In the genomic region with DNA sequence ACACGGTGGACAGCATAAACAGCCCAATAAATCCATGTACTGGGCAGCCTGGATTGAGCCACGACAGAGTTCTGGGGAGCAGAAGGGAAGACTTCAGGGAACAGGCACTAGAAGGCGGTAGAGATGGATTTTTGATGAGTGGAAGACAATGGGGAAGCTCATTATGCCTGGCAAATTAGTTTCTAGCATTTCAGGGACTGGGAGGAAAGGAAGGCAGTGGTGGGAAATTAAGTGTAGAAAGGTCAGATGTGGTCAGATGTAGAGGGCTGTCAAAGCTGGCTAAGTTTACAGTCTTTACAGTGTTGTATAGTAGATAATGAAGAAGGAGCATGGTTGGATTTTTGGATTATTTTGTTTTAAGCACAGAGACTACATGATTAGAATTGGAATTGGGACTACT, we compare ENCODE assay signal across 26 cellular contexts. TPM values are rescaled to one million over a fixed set of nuclear protein-coding genes. Genes with fewer than 3 reads are reported as not detected.
DNase-seq lines count a peak whose midpoint lies in the region; ATAC-seq and TF ChIP-seq lines count a peak whose summit lies in the region.
"Had no signal": no experiment of that assay in that cellular context is flagged by ENCODE, and none has a peak within 500 bp of the region (broad histone marks: within the 10 kb centered on the region; RNA-seq: fewer than 3 reads in every experiment).

No MANE protein-coding gene starts in this region.

- H3K9me3 ChIP-seq in left ventricle myocardium inferior (replicated peaks) (no peaks in the 10 kb centered on the region), gastroesophageal sphincter (no peaks in the 10 kb centered on the region)
- H3K9me3 ChIP-seq: thyroid gland had no signal

- TF ChIP-seq EP300 in gastroesophageal sphincter (IDR thresholded peaks at IDR 0.05): no peak

- no peaks in the 10 kb centered on the region for H3K9me3 Mint-ChIP-seq in glutamatergic neuron (ENCODE audit: unreplicated experiment)
- H3K9me3 Mint-ChIP-seq: CD4-positive, alpha-beta memory T cell; stimulated activated naive CD8-positive, alpha-beta T cell treated with anti-CD3 and anti-CD28 coated beads, Interleukin-15, Interleukin-2, amounts not matched to agents 100 ng/mL and 50 ng/mL, for 24 hours had no signal

- intact Hi-C loops in left ventricle myocardium inferior (cut with micrococcal nuclease) (loop anchor here (10.0 kb wide), 1 partner anchor 113 kb away; no protein-coding TSS in a partner anchor), left cardiac atrium (cut with DNase I) (no loop called here)

- no peaks in the 10 kb centered on the region for H3K36me3 ChIP-seq in left ventricle myocardium inferior
- H3K36me3 ChIP-seq in gastroesophageal sphincter: no peaks in the 10 kb centered on the region
- H3K36me3 ChIP-seq: thyroid gland had no signal

- no peaks in the 10 kb centered on the region for H3K36me3 Mint-ChIP-seq in glutamatergic neuron (ENCODE audit: unreplicated experiment)
- H3K36me3 Mint-ChIP-seq: CD4-positive, alpha-beta memory T cell had no signal

- H3K4me1 ChIP-seq in left ventricle myocardium inferior (peaks cover 98% of the 10 kb centered on the region), gastroesophageal sphincter (peaks cover 17 to 100% (median 17%) of the 10 kb centered on the region in 3 donors)

- DNase-seq in left ventricle myocardium inferior (no peak), left cardiac atrium (no peak), NCI-H2196 treated with DMSO at 0.1 percent for 48 hours (lab: John Stamatoyannopoulos, UW; ENCODE audit: unreplicated experiment) (no peak), glutamatergic neuron (no peak)
- DNase-seq: activated CD4-positive, alpha-beta T cell treated with anti-CD3 and anti-CD28 coated beads, Interleukin-2, amount 50 U/mL, for 48 hours; activated CD4-positive, CD25-positive, alpha-beta regulatory T cell; activated naive CD4-positive, alpha-beta T cell treated with anti-CD3 and anti-CD28 coated beads, Interleukin-2, amount 50 U/mL, for 16 hours; AML-193; amniotic stem cell; CD4-positive, alpha-beta memory T cell; DMS153; mesenchymal stem cell; NCI-H187; NCI-H2171 treated with DMSO at 0.1 percent for 48 hours; NCI-H524; NK-92 treated with Interleukin-12 subunit alpha and Interleukin-12 subunit beta, amount 100 ng/mL, for 24 hours; PC-3; Right ventricle myocardium superior; thyroid gland had no signal

- WGBS in gastroesophageal sphincter (ENCODE audit: low coverage in 1 of 2), 2 donors: 40 to 47% methylated on average over 2 to 3 of the region's 3 CpGs

- no peak overlapping the region for H3K4me3 Mint-ChIP-seq in glutamatergic neuron (ENCODE audit: unreplicated experiment)
- H3K4me3 Mint-ChIP-seq: CD4-positive, alpha-beta memory T cell; stimulated activated naive CD8-positive, alpha-beta T cell treated with anti-CD3 and anti-CD28 coated beads, Interleukin-15, Interleukin-2, amounts not matched to agents 100 ng/mL and 50 ng/mL, for 24 hours had no signal

- no peak overlapping the region for H3K27ac Mint-ChIP-seq in glutamatergic neuron (ENCODE audit: unreplicated experiment)
- H3K27ac Mint-ChIP-seq: CD4-positive, alpha-beta memory T cell; stimulated activated naive CD8-positive, alpha-beta T cell treated with anti-CD3 and anti-CD28 coated beads, Interleukin-15, Interleukin-2, amounts not matched to agents 100 ng/mL and 50 ng/mL, for 24 hours had no signal

- TF ChIP-seq CTCF in left ventricle myocardium inferior (IDR thresholded peaks at IDR 0.05; ENCODE audit: borderline replicate concordance) (no peak), VCaP (conservative IDR thresholded peaks at IDR 0.05) (no peak), gastroesophageal sphincter (IDR thresholded peaks at IDR 0.05) (no peak), glutamatergic neuron (IDR thresholded peaks at IDR 0.05; ENCODE audit: partially characterized antibody, unreplicated experiment) (no peak)

- H3K4me1 Mint-ChIP-seq in glutamatergic neuron (ENCODE audit: low read depth, unreplicated experiment): peaks cover 4% of the 10 kb centered on the region

- TF ChIP-seq POLR2A in gastroesophageal sphincter (IDR thresholded peaks at IDR 0.05): no peak

- ATAC-seq in left cardiac atrium: no peak
- ATAC-seq in gastroesophageal sphincter: no peak
- ATAC-seq in HG02852 (IDR thresholded peaks at IDR 0.05; ENCODE audit: unreplicated experiment): no peak
- ATAC-seq in HG02763 (IDR thresholded peaks at IDR 0.05; ENCODE audit: unreplicated experiment): no peak
- ATAC-seq: PC-3 had no signal

- no peaks in the 10 kb centered on the region for H3K27me3 ChIP-seq in left ventricle myocardium inferior (ENCODE audit: low read depth)
- H3K27me3 ChIP-seq in gastroesophageal sphincter: no peaks in the 10 kb centered on the region
- H3K27me3 ChIP-seq: thyroid gland had no signal

- H3K27me3 Mint-ChIP-seq in glutamatergic neuron (ENCODE audit: unreplicated experiment): no peaks in the 10 kb centered on the region
- H3K27me3 Mint-ChIP-seq: CD4-positive, alpha-beta memory T cell had no signal

- no peak overlapping the region for H3K4me3 ChIP-seq in left ventricle myocardium inferior
- H3K4me3 ChIP-seq in gastroesophageal sphincter: no peak overlapping the region
- H3K4me3 ChIP-seq: thyroid gland had no signal

- H3K27ac ChIP-seq in left ventricle myocardium inferior (replicated peaks) (peak overlapping the region; percentile 91), VCaP (peak overlapping the region; percentile 90), gastroesophageal sphincter (peak overlapping the region; percentile 1 to 76 (median 64))
- H3K27ac ChIP-seq: epithelial cell of prostate, HL-60, thyroid gland had no signal

RNA-seq across cellular contexts. Expression of gene EGLN3, which starts 9.1 kb away (rescaled TPM):
- total RNA-seq in left ventricle myocardium inferior: 153 TPM
- total RNA-seq in left cardiac atrium: 100 to 1,000 TPM in 1 of 2 donors, 10 to 100 TPM in 1; 73.1 to 116 TPM
- total RNA-seq in gastroesophageal sphincter: 10 to 100 TPM; 17.7 to 39.8 (median 33.5) TPM
- 1.9 TPM for total RNA-seq in glutamatergic neuron (ENCODE audit: unreplicated experiment)
